In genomic region chr18:3508576-3509559, GRCh38 we compare ENCODE assay signal across 2 cellular contexts.
TF ChIP-seq lines count a peak whose summit lies in the region.

No MANE protein-coding gene starts in this region.

TF ChIP-seq in K562, 482 proteins besides CTCF, POLR2A, EP300 and RAD21:
- TF ChIP-seq SLC30A9 (CRISPR knock-in tag; IDR thresholded peaks at IDR 0.05): no peak
- TF ChIP-seq ZBTB5 (IDR thresholded peaks at IDR 0.05): no peak
- no peak for TF ChIP-seq KHSRP (IDR thresholded peaks at IDR 0.05)
- no peak for TF ChIP-seq HDAC1 (IDR thresholded peaks at IDR 0.05)
- no peak for TF ChIP-seq NR2C2 (CRISPR knock-in tag; IDR thresholded peaks at IDR 0.05)
- TF ChIP-seq NR2C2 (tag; IDR thresholded peaks at IDR 0.05): no peak
- TF ChIP-seq ZC3H11A (IDR thresholded peaks at IDR 0.05; ENCODE audit: low read depth, low read length): no peak
- TF ChIP-seq HOMEZ (CRISPR knock-in tag; IDR thresholded peaks at IDR 0.05): no peak
- no peak for TF ChIP-seq NKRF (IDR thresholded peaks at IDR 0.05; ENCODE audit: borderline replicate concordance)

TF ChIP-seq in GM12891, 5 proteins besides CTCF, POLR2A, EP300 and RAD21:
- no peak for TF ChIP-seq POU2F2 (IDR thresholded peaks at IDR 0.05; ENCODE audit: low read depth, low read length)
- TF ChIP-seq PAX5 (IDR thresholded peaks at IDR 0.05; ENCODE audit: insufficient read depth, low read length, severe bottlenecking): no peak
- TF ChIP-seq TAF1 (IDR thresholded peaks at IDR 0.05; ENCODE audit: low read depth, low read length): no peak
- no peak for TF ChIP-seq SPI1 (IDR thresholded peaks at IDR 0.05; ENCODE audit: low read depth, low read length)
- TF ChIP-seq POLR2AphosphoS5 (IDR thresholded peaks at IDR 0.05; ENCODE audit: low read depth, low read length): no peak
